Comparison of ENCODE assay signal across 8 cellular contexts in genomic region chr14:68977741-68978549, GRCh38. TPM values are rescaled to one million over a fixed set of nuclear protein-coding genes. Genes with fewer than 3 reads are reported as not detected.
A peak's percentile ranks its signal among the peaks of the same experiment; 100 is the strongest.
DNase-seq lines count a peak whose midpoint lies in the region; ATAC-seq and TF ChIP-seq lines count a peak whose summit lies in the region.

No MANE protein-coding gene starts in this region.

- POLR2A ChIA-PET in AG04449 (lab: Yijun Ruan, JAX): interaction anchor here (0.6 to 3.7 kb wide), 32 partner anchors 8 to 127 kb away, joined by 3 to 32 read pairs (median 4); no protein-coding TSS in a partner anchor

- H3K36me3 ChIP-seq in muscle layer of duodenum (ENCODE audit: control insufficient read depth in 1 of 2, insufficient read depth in 2 of 2, low read length in 2 of 2): peaks cover 12 to 13% of the 10 kb centered on the region in 2 donors
- H3K36me3 ChIP-seq in thymus (ENCODE audit: control insufficient read depth, insufficient read depth): peaks cover 11% of the 10 kb centered on the region

- WGBS in thymus: under 1% methylated on average over 57 of the region's 57 CpGs

- ATAC-seq in GM18861 (IDR thresholded peaks at IDR 0.05; ENCODE audit: unreplicated experiment) (peak; percentile 30), HG02571 (IDR thresholded peaks at IDR 0.05; ENCODE audit: unreplicated experiment) (no peak)

- H3K27me3 ChIP-seq in muscle layer of duodenum (ENCODE audit: low read depth, low read length) (no peaks in the 10 kb centered on the region), thymus (ENCODE audit: control insufficient read depth, insufficient read depth) (peaks cover 14% of the 10 kb centered on the region)

- CTCF ChIA-PET in AG04449 (lab: Yijun Ruan, JAX): interaction anchor here (1.2 to 3.1 kb wide), 4 partner anchors 18 to 129 kb away, joined by 3 to 16 read pairs (median 6); no protein-coding TSS in a partner anchor

- no peaks in the 10 kb centered on the region for H3K9me3 ChIP-seq in muscle layer of duodenum (ENCODE audit: control insufficient read depth in 1 of 2, low read length in 2 of 2)
- no peaks in the 10 kb centered on the region for H3K9me3 ChIP-seq in thymus (ENCODE audit: control insufficient read depth)

- H3K4me3 ChIP-seq in AG04449 (ENCODE audit: low read depth, low read length) (peak overlapping the region; percentile 98), muscle layer of duodenum (ENCODE audit: low read depth in 1 of 2, low read length in 2 of 2) (peak overlapping the region; percentile 70 to 74), thymus (ENCODE audit: low read length) (peak overlapping the region; percentile 80)

- peak; percentile 40 for TF ChIP-seq CTCF in AG04449 (IDR thresholded peaks at IDR 0.05; ENCODE audit: insufficient read depth, low read length, missing control alignments)

- DNase-seq in AG04449 (ENCODE audit: low read depth, low spot score) (peak; percentile 89), NCI-H226 (peak; percentile 91), epithelial cell of prostate (ENCODE audit: low read depth, low spot score) (no peak)
- DNase-seq in activated CD8-positive, alpha-beta memory T cell treated with anti-CD3 and anti-CD28 coated beads, Interleukin-2, amount 50 U/mL, for 4 hours: peak; percentile 55

- H3K27ac ChIP-seq in epithelial cell of prostate (peak overlapping the region; percentile 99), muscle layer of duodenum (ENCODE audit: low read length) (peak overlapping the region; percentile 97), thymus (ENCODE audit: low read depth) (peak overlapping the region; percentile 84)

- peaks cover 18 to 50% of the 10 kb centered on the region in 2 donors for H3K4me1 ChIP-seq in muscle layer of duodenum (ENCODE audit: control insufficient read depth in 1 of 2, insufficient read depth in 2 of 2, low read length in 2 of 2)
- H3K4me1 ChIP-seq in thymus (ENCODE audit: control insufficient read depth, insufficient read depth, low read length): peaks cover 16% of the 10 kb centered on the region

RNA-seq across cellular contexts. Expression of gene ACTN1, which starts 1.2 kb away (rescaled TPM):
- polyA plus RNA-seq in thymus: 59.3 TPM
